In genomic region chr17:79400989-79401703, GRCh38 we compare ENCODE assay signal across 8 cellular contexts.
DNase-seq lines count a peak whose midpoint lies in the region; ATAC-seq and TF ChIP-seq lines count a peak whose summit lies in the region.

No MANE protein-coding gene starts in this region.

- H3K27me3 ChIP-seq in IMR-90 (ENCODE audit: control insufficient read depth, insufficient read depth, low read length) (peaks cover 33% of the 10 kb centered on the region), neural cell (ENCODE audit: insufficient read depth, low read depth, low read length) (peaks cover 4% of the 10 kb centered on the region), stomach (peaks cover 0 to 97% (median 74%) of the 10 kb centered on the region in 3 donors)

- H3K4me1 ChIP-seq in IMR-90 (ENCODE audit: control insufficient read depth, insufficient read depth, low read length) (no peaks in the 10 kb centered on the region), stomach (peaks cover 6 to 13% (median 7%) of the 10 kb centered on the region in 4 donors)

- no peak overlapping the region for H2AK9ac ChIP-seq in IMR-90 (replicated peaks; ENCODE audit: low read depth, low read length, poor library complexity)

- H3K14ac ChIP-seq in IMR-90 (replicated peaks; ENCODE audit: low read depth, low read length) = no peak overlapping the region

- H3K4me1 Mint-ChIP-seq in activated T-helper 17 cell treated with anti-CD3 and anti-CD28 coated beads, Interleukin-2, amount 50 U/mL, for 72 hours = peaks cover 13% of the 10 kb centered on the region

- no peaks in the 10 kb centered on the region for H3F3A ChIP-seq in neural cell (ENCODE audit: insufficient read depth, low read length, poor library complexity, severe bottlenecking)

- in situ Hi-C loops in IMR-90 (cut with MboI; ENCODE audit: low sequenced_read_pairs) = no loop called here

- intact Hi-C loops in IMR-90 (cut with micrococcal nuclease) (loop anchor here (2.0 kb wide), 1 partner anchor 308 kb away; no protein-coding TSS in a partner anchor), stomach (cut with DNase I; ENCODE audit: low total_unique reads) (no loop called here)

- peaks cover 2% of the 10 kb centered on the region; the same call in 1 of the 2 replicates for H3K9me3 ChIP-seq in IMR-90 (ENCODE audit: control insufficient read depth, insufficient read depth, low read length)
- H3K9me3 ChIP-seq in neural cell (ENCODE audit: low read length) = no peaks in the 10 kb centered on the region
- no peaks in the 10 kb centered on the region for H3K9me3 ChIP-seq in stomach

- no peak overlapping the region for H2BK20ac ChIP-seq in IMR-90 (ENCODE audit: low read depth, low read length)

- no peak overlapping the region for H4K8ac ChIP-seq in IMR-90 (ENCODE audit: low read depth in 2 of 2, low read length in 2 of 2)

- no peak overlapping the region for H3K18ac ChIP-seq in IMR-90 (ENCODE audit: low read depth, low read length)

- peak; percentile 56 for DNase-seq in EH (ENCODE audit: low read depth)
- peak; percentile 36 for DNase-seq in IMR-90
- peak; percentile 50 for DNase-seq in RPMI7951 (ENCODE audit: low read depth)
- peak; percentile 26 for DNase-seq in fibroblast of the conjunctiva (ENCODE audit: low read depth)
- peak; percentile 77 for DNase-seq in stomach

- POLR2A ChIA-PET in IMR-90 (lab: Charles Lee; ENCODE audit: unreplicated experiment) = interaction anchor here (0.6 kb wide), 1 partner anchor 318 kb away, joined by 3 read pairs; no protein-coding TSS in a partner anchor

- no peak for TF ChIP-seq EP300 in neural cell (conservative IDR thresholded peaks at IDR 0.05; ENCODE audit: poor library complexity, severe bottlenecking)
- TF ChIP-seq EP300 in stomach (IDR thresholded peaks at IDR 0.05) = no peak

- H4K20me1 ChIP-seq in IMR-90 (ENCODE audit: insufficient read depth, low read length) = no peaks in the 10 kb centered on the region
- H4K20me1 ChIP-seq in neural cell (ENCODE audit: insufficient read depth) = no peaks in the 10 kb centered on the region

- no peak overlapping the region for H4K91ac ChIP-seq in IMR-90 (ENCODE audit: insufficient read depth, low read depth, low read length)

- no peak overlapping the region for H2AK5ac ChIP-seq in IMR-90 (ENCODE audit: low read depth, low read length)

- H3K9ac ChIP-seq in IMR-90 (ENCODE audit: low read depth, low read length) = no peak overlapping the region
- no peak overlapping the region for H3K9ac ChIP-seq in neural cell (ENCODE audit: low read length)

- no peak overlapping the region for H3K56ac ChIP-seq in IMR-90 (ENCODE audit: extremely low read depth, insufficient read depth, low read length)

- H3K4me3 Mint-ChIP-seq in activated T-helper 17 cell treated with anti-CD3 and anti-CD28 coated beads, Interleukin-2, amount 50 U/mL, for 72 hours = peak overlapping the region; percentile 79

- H3K4me2 ChIP-seq in IMR-90 (ENCODE audit: low read depth, low read length) (peak overlapping the region; percentile 92), neural cell (ENCODE audit: low read length) (no peak overlapping the region)

- H3K36me3 Mint-ChIP-seq in activated T-helper 17 cell treated with anti-CD3 and anti-CD28 coated beads, Interleukin-2, amount 50 U/mL, for 72 hours (ENCODE audit: low read depth) = no peaks in the 10 kb centered on the region

- peak; percentile 41 for TF ChIP-seq RAD21 in IMR-90 (IDR thresholded peaks at IDR 0.05; ENCODE audit: low read length)
- peak; percentile 75 for TF ChIP-seq RAD21 in neural cell (conservative IDR thresholded peaks at IDR 0.05)

- peak overlapping the region; percentile 75 for H3K27ac Mint-ChIP-seq in activated T-helper 17 cell treated with anti-CD3 and anti-CD28 coated beads, Interleukin-2, amount 50 U/mL, for 72 hours

- CTCF ChIA-PET in IMR-90 (lab: Yijun Ruan, JAX) = interaction anchor here (0.7 to 1.3 kb wide), 9 partner anchors 9 to 360 kb away, joined by 3 to 15 read pairs (median 5); no protein-coding TSS in a partner anchor

- BruUV-seq in IMR-90 (replicated peaks; lab: Mats Ljungman, UMichigan) = no TSS peak

- H3K4me3 ChIP-seq in IMR-90 (ENCODE audit: insufficient read depth, low read depth, low read length) = peak overlapping the region; percentile 34
- H3K4me3 ChIP-seq in neural cell (ENCODE audit: low read length) = peak overlapping the region; percentile 52
- H3K4me3 ChIP-seq in stomach = peak overlapping the region; percentile 29 to 40 (median 34)

- no peaks in the 10 kb centered on the region for H3K9me1 ChIP-seq in IMR-90 (ENCODE audit: insufficient read depth, low read length)

- H2BK120ac ChIP-seq in IMR-90 (ENCODE audit: low read depth, low read length) = no peak overlapping the region

- no peak overlapping the region for H3K4ac ChIP-seq in IMR-90 (ENCODE audit: low read depth, low read length)

- no peak overlapping the region for H4K5ac ChIP-seq in IMR-90 (ENCODE audit: low read depth, low read length)

- TF ChIP-seq POLR2A in IMR-90 (IDR thresholded peaks at IDR 0.05; ENCODE audit: low read depth, low read length) (no peak), stomach (IDR thresholded peaks at IDR 0.05) (no peak)

- H3K36me3 ChIP-seq in IMR-90 (ENCODE audit: control insufficient read depth, insufficient read depth, low read length) (no peaks in the 10 kb centered on the region), neural cell (ENCODE audit: insufficient read depth, low read length) (no peaks in the 10 kb centered on the region), stomach (no peaks in the 10 kb centered on the region)

- no peak overlapping the region for H2BK5ac ChIP-seq in IMR-90 (ENCODE audit: low read depth, low read length, poor library complexity, severe bottlenecking)

- dilution Hi-C loops in IMR-90 (cut with HindIII; ENCODE audit: low sequenced_read_pairs, unreplicated experiment) = no loop called here

- H3K27ac ChIP-seq in IMR-90 (ENCODE audit: insufficient read depth, low read length) = no peak overlapping the region
- no peak overlapping the region for H3K27ac ChIP-seq in neural cell (ENCODE audit: low read length)
- H3K27ac ChIP-seq in stomach = no peak overlapping the region

- H3K9me3 Mint-ChIP-seq in activated T-helper 17 cell treated with anti-CD3 and anti-CD28 coated beads, Interleukin-2, amount 50 U/mL, for 72 hours = no peaks in the 10 kb centered on the region

- no peak overlapping the region for H2BK15ac ChIP-seq in IMR-90 (ENCODE audit: low read depth, low read length)

- TF ChIP-seq CTCF in IMR-90 (conservative IDR thresholded peaks at IDR 0.05; ENCODE audit: low read depth, low read length) = peak; percentile 86
- TF ChIP-seq CTCF in neural cell (IDR thresholded peaks at IDR 0.05; ENCODE audit: poor library complexity, severe bottlenecking) = peak; percentile 93
- TF ChIP-seq CTCF in stomach (IDR thresholded peaks at IDR 0.05) = peak in 4 of 7 experiments; percentile 61 to 88 (median 80)

- H3K23ac ChIP-seq in IMR-90 (ENCODE audit: low read depth, low read length) = no peak overlapping the region

- H3K9me2 ChIP-seq in neural cell (ENCODE audit: insufficient read depth, low read length) = no peaks in the 10 kb centered on the region

- 28% methylated on average over 11 of the region's 33 CpGs; no CpG with 5 or more reads in 1 of the 2 experiments for WGBS in IMR-90 (ENCODE audit: extremely low coverage in 2 of 2, insufficient read length in 1 of 2), 2 experiments
- WGBS in stomach, 5 donors = 9 to 12% (median 10%) methylated on average over 33 of the region's 33 CpGs

- no peaks in the 10 kb centered on the region for H3K79me2 ChIP-seq in neural cell (replicated peaks; ENCODE audit: insufficient read depth, low read length)

- ATAC-seq in IMR-90 (ENCODE audit: low read depth) = peak; percentile 100
- ATAC-seq in activated T-helper 17 cell treated with anti-CD3 and anti-CD28 coated beads, Interleukin-2, amount 50 U/mL, for 72 hours (replicated peaks) = peak; percentile 91
- ATAC-seq in GM18861 (IDR thresholded peaks at IDR 0.05; ENCODE audit: unreplicated experiment) = no peak

- H3K27me3 Mint-ChIP-seq in activated T-helper 17 cell treated with anti-CD3 and anti-CD28 coated beads, Interleukin-2, amount 50 U/mL, for 72 hours = peaks cover 32% of the 10 kb centered on the region

- peak overlapping the region; percentile 80 for H2AFZ ChIP-seq in IMR-90 (replicated peaks; ENCODE audit: low read length, poor library complexity)
- H2AFZ ChIP-seq in neural cell (ENCODE audit: low read depth, low read length) = no peak overlapping the region

- H3K79me1 ChIP-seq in IMR-90 (ENCODE audit: low read depth in 1 of 2, low read length in 2 of 2) = no peaks in the 10 kb centered on the region

TF ChIP-seq in IMR-90, 13 proteins besides CTCF, POLR2A, EP300 and RAD21 (continues in another document):
- TF ChIP-seq FOS (IDR thresholded peaks at IDR 0.05; ENCODE audit: low read depth, low read length) (no peak), SMC3 (IDR thresholded peaks at IDR 0.05; ENCODE audit: low read depth, low read length) (peak; percentile 53), MAFK (IDR thresholded peaks at IDR 0.05; ENCODE audit: low read depth, low read length) (no peak), MXI1 (IDR thresholded peaks at IDR 0.05; ENCODE audit: borderline replicate concordance, low read depth, low read length) (0 out of 2 replicates have a peak, but pooled peaks have one; percentile 39), BHLHE40 (IDR thresholded peaks at IDR 0.05; ENCODE audit: low read depth, low read length) (peak; percentile 52; the same call in 1 of the 2 replicates), NFE2L2 (IDR thresholded peaks at IDR 0.05; ENCODE audit: low read depth, low read length) (no peak), RCOR1 (IDR thresholded peaks at IDR 0.05; ENCODE audit: insufficient replicate concordance, low read length) (no peak), CHD1 (IDR thresholded peaks at IDR 0.05; ENCODE audit: low read depth, low read length) (no peak)

TF ChIP-seq in neural cell, 6 proteins besides CTCF, POLR2A, EP300 and RAD21 (continues in another document):
- no peak for TF ChIP-seq EZH2 (IDR thresholded peaks at IDR 0.05; ENCODE audit: borderline replicate concordance, insufficient read depth, low read length, poor library complexity, severe bottlenecking)

Comparison
In these comparisons a context has a peak if more than half of its experiments do, and no peak if none do; other contexts are left out.
1. DNase-seq: peak in every context shown above with its lines; median percentile 77 in stomach; 56 in EH; 50 in RPMI7951; 36 in IMR-90; 26 in fibroblast of the conjunctiva.